8 cellular contexts compared by ENCODE assay signal in genomic region chr19:2949939-2950285, GRCh38. TPM values are rescaled to one million over a fixed set of nuclear protein-coding genes. Genes with fewer than 3 reads are reported as not detected.
DNase-seq lines count a peak whose midpoint lies in the region; ATAC-seq lines count a peak whose summit lies in the region.

No MANE protein-coding gene starts in this region.

- no peak for DNase-seq in activated naive CD4-positive, alpha-beta T cell treated with anti-CD3 and anti-CD28 coated beads for 36 hours
- DNase-seq in activated naive CD4-positive, alpha-beta T cell treated with Interleukin-2 at 50 U/mL for 16 hours, result no peak
- DNase-seq in Karpas-422 (peak; percentile 64), amniotic epithelial cell (ENCODE audit: low read depth) (peak; percentile 71), T1000 (lab: John Stamatoyannopoulos, UW) (no peak)
- no peak for DNase-seq in stimulated activated effector memory CD8-positive, alpha-beta T cell treated with anti-CD3 and anti-CD28 coated beads, Interleukin-12 subunit alpha, Interleukin-12 subunit beta, amount 100 ng/mL, for 72 hours (ENCODE audit: low spot score in 2 of 2)
- no peak for DNase-seq in activated CD8-positive, alpha-beta memory T cell treated with anti-CD3 and anti-CD28 coated beads, Interleukin-2, amount 50 U/mL, for 4 hours

- H3K36me3 Mint-ChIP-seq in activated naive CD4-positive, alpha-beta T cell treated with anti-CD3 and anti-CD28 coated beads for 36 hours (ENCODE audit: low read depth), result peaks cover 6% of the 10 kb centered on the region
- peaks cover 37% of the 10 kb centered on the region for H3K36me3 Mint-ChIP-seq in stimulated activated effector memory CD8-positive, alpha-beta T cell treated with anti-CD3 and anti-CD28 coated beads, Interleukin-12 subunit alpha, Interleukin-12 subunit beta, amount 100 ng/mL, for 72 hours

- H3K9me2 ChIP-seq in Karpas-422 (replicated peaks; ENCODE audit: insufficient read depth, low read length), result no peaks in the 10 kb centered on the region

- peaks cover 10% of the 10 kb centered on the region for H3K79me2 ChIP-seq in Karpas-422 (ENCODE audit: low read length)

- H2AFZ ChIP-seq in Karpas-422 (ENCODE audit: low read length), result no peak overlapping the region

- peak overlapping the region; percentile 96 for H3K27ac Mint-ChIP-seq in activated naive CD4-positive, alpha-beta T cell treated with anti-CD3 and anti-CD28 coated beads for 36 hours
- peak overlapping the region; percentile 97 for H3K27ac Mint-ChIP-seq in stimulated activated effector memory CD8-positive, alpha-beta T cell treated with anti-CD3 and anti-CD28 coated beads, Interleukin-12 subunit alpha, Interleukin-12 subunit beta, amount 100 ng/mL, for 72 hours

- no peaks in the 10 kb centered on the region for H3K27me3 Mint-ChIP-seq in activated naive CD4-positive, alpha-beta T cell treated with anti-CD3 and anti-CD28 coated beads for 36 hours (ENCODE audit: low read depth)

- no peak overlapping the region for H3K27ac ChIP-seq in Karpas-422 (ENCODE audit: low read length)

- H3K4me3 ChIP-seq in Karpas-422 (ENCODE audit: low read length) (peak overlapping the region; percentile 83), iPS-18c (ENCODE audit: insufficient read depth, low read depth, low read length) (peak overlapping the region; percentile 100)

- peaks cover 29% of the 10 kb centered on the region for H3K4me1 Mint-ChIP-seq in activated naive CD4-positive, alpha-beta T cell treated with anti-CD3 and anti-CD28 coated beads for 36 hours (ENCODE audit: low read depth)
- H3K4me1 Mint-ChIP-seq in stimulated activated effector memory CD8-positive, alpha-beta T cell treated with anti-CD3 and anti-CD28 coated beads, Interleukin-12 subunit alpha, Interleukin-12 subunit beta, amount 100 ng/mL, for 72 hours, result peaks cover 24% of the 10 kb centered on the region

- H3K9me3 ChIP-seq in Karpas-422 (ENCODE audit: low read length) (no peaks in the 10 kb centered on the region), iPS-18c (ENCODE audit: control insufficient read depth, insufficient read depth, low read length) (no peaks in the 10 kb centered on the region)

- H3K9ac ChIP-seq in Karpas-422 (ENCODE audit: low read length), result peak overlapping the region; percentile 89

- CTCF ChIA-PET in activated naive CD4-positive, alpha-beta T cell treated with anti-CD3 and anti-CD28 coated beads for 36 hours (lab: Charles Lee), result interaction anchor here (0.6 to 3.7 kb wide), 12 partner anchors 12 to 301 kb away, joined by 3 to 21 read pairs (median 4); no protein-coding TSS in a partner anchor

- no peaks in the 10 kb centered on the region for H3K9me3 Mint-ChIP-seq in activated naive CD4-positive, alpha-beta T cell treated with anti-CD3 and anti-CD28 coated beads for 36 hours
- H3K9me3 Mint-ChIP-seq in stimulated activated effector memory CD8-positive, alpha-beta T cell treated with anti-CD3 and anti-CD28 coated beads, Interleukin-12 subunit alpha, Interleukin-12 subunit beta, amount 100 ng/mL, for 72 hours, result no peaks in the 10 kb centered on the region

- intact Hi-C loops in activated naive CD4-positive, alpha-beta T cell treated with anti-CD3 and anti-CD28 coated beads for 36 hours (cut with micrococcal nuclease), result loop anchor here (1.0 to 5.0 kb wide), 9 partner anchors 27 to 235 kb away; partner anchors contain the start of genes NCLN, THOP1, TLE5 and TLE6

- ATAC-seq in stimulated activated effector memory CD8-positive, alpha-beta T cell treated with anti-CD3 and anti-CD28 coated beads, Interleukin-12 subunit alpha, Interleukin-12 subunit beta, amount 100 ng/mL, for 72 hours, result peak; percentile 0

- no peaks in the 10 kb centered on the region for H3K36me3 ChIP-seq in Karpas-422 (ENCODE audit: insufficient read depth, low read length)

- peak overlapping the region; percentile 96 for H3K4me3 Mint-ChIP-seq in activated naive CD4-positive, alpha-beta T cell treated with anti-CD3 and anti-CD28 coated beads for 36 hours
- H3K4me3 Mint-ChIP-seq in stimulated activated effector memory CD8-positive, alpha-beta T cell treated with anti-CD3 and anti-CD28 coated beads, Interleukin-12 subunit alpha, Interleukin-12 subunit beta, amount 100 ng/mL, for 72 hours, result peak overlapping the region; percentile 98

- H3K4me1 ChIP-seq in Karpas-422 (ENCODE audit: low read length), result peaks cover 5% of the 10 kb centered on the region; the same call in 1 of the 2 replicates

- no peaks in the 10 kb centered on the region for H4K20me1 ChIP-seq in Karpas-422 (ENCODE audit: insufficient read depth, low read depth, low read length)

- peak overlapping the region; percentile 70 for H3K4me2 ChIP-seq in Karpas-422 (ENCODE audit: low read depth, low read length, poor library complexity, severe bottlenecking)

- H3K27me3 ChIP-seq in Karpas-422 (ENCODE audit: low read length), result no peaks in the 10 kb centered on the region

RNA-seq across cellular contexts. Expression of gene ZNF77, which starts 5.1 kb away (rescaled TPM):
- total RNA-seq in activated naive CD4-positive, alpha-beta T cell treated with anti-CD3 and anti-CD28 coated beads for 36 hours, result 1 to 10 TPM; 3.7 to 3.9 TPM
- total RNA-seq in Karpas-422 (2014; rRNA removed; shearing (Covaris generic); ENCODE audit: low replicate concordance), result not detected in 2 replicates

RNA-seq across cellular contexts. Expression of gene TLE6, which starts 27.5 kb away (rescaled TPM):
- total RNA-seq in activated naive CD4-positive, alpha-beta T cell treated with anti-CD3 and anti-CD28 coated beads for 36 hours, result 1 to 10 TPM in 1 of 2 experiments, under 1 TPM in 1; 0.52 to 1.6 TPM
- 3.4 and 5.0 TPM in 2 replicates for total RNA-seq in Karpas-422 (2014; rRNA removed; shearing (Covaris generic); ENCODE audit: low replicate concordance)

RNA-seq across cellular contexts. Expression of gene ZNF57, which starts 49.2 kb away (rescaled TPM):
- 1 to 10 TPM; 3.9 to 4.7 TPM for total RNA-seq in activated naive CD4-positive, alpha-beta T cell treated with anti-CD3 and anti-CD28 coated beads for 36 hours
- total RNA-seq in Karpas-422 (2014; rRNA removed; shearing (Covaris generic); ENCODE audit: low replicate concordance), result 1.0 and 3.3 TPM in 2 replicates

Comparison
In these comparisons a context has a peak if more than half of its experiments do, and no peak if none do; other contexts are left out.
1. DNase-seq: peak in Karpas-422 (single experiment) and amniotic epithelial cell (single experiment); none in activated naive CD4-positive, alpha-beta T cell treated with anti-CD3 and anti-CD28 coated beads for 36 hours (single experiment), activated naive CD4-positive, alpha-beta T cell treated with Interleukin-2 at 50 U/mL for 16 hours (single experiment), stimulated activated effector memory CD8-positive, alpha-beta T cell treated with anti-CD3 and anti-CD28 coated beads, Interleukin-12 subunit alpha, Interleukin-12 subunit beta, amount 100 ng/mL, for 72 hours (0 of 2), activated CD8-positive, alpha-beta memory T cell treated with anti-CD3 and anti-CD28 coated beads, Interleukin-2, amount 50 U/mL, for 4 hours (single experiment) and T1000 (single experiment).